In genomic region chr15:66016199-66016598, GRCh38 we compare ENCODE assay signal across 24 cellular contexts.
"Had no signal": no experiment of that assay in that cellular context is flagged by ENCODE, and none has a peak within 500 bp of the region (broad histone marks: within the 10 kb centered on the region; RNA-seq: fewer than 3 reads in every experiment).

No MANE protein-coding gene starts in this region.

- H3K27ac Mint-ChIP-seq: activated B cell treated with CpG ODN at 0.5 μM for 24 hours; activated CD4-positive, alpha-beta T cell treated with anti-CD3 and anti-CD28 coated beads for 36 hours; activated naive CD8-positive, alpha-beta T cell treated with anti-CD3 and anti-CD28 coated beads for 36 hours; endodermal cell; naive thymus-derived CD8-positive, alpha-beta T cell; stimulated activated naive CD8-positive, alpha-beta T cell treated with anti-CD3 and anti-CD28 coated beads, Interleukin-15, Interleukin-2, amounts not matched to agents 100 ng/mL and 50 ng/mL, for 24 hours; T-helper 17 cell had no signal

- H3K9me3 ChIP-seq: heart left ventricle, left ventricle myocardium inferior, neutrophil, ovary, psoas muscle, thyroid gland had no signal

- H3K36me3 ChIP-seq: heart left ventricle, left ventricle myocardium inferior, neutrophil, ovary, thyroid gland had no signal

- ATAC-seq: activated CD4-positive, alpha-beta T cell treated with anti-CD3 and anti-CD28 coated beads for 36 hours; heart left ventricle; naive thymus-derived CD8-positive, alpha-beta T cell; psoas muscle; right cardiac atrium; T-helper 17 cell had no signal

- H3K4me3 ChIP-seq: coronary artery, heart left ventricle, left ventricle myocardium inferior, ovary, psoas muscle, thyroid gland had no signal

- H3K27ac ChIP-seq: coronary artery, heart left ventricle, left ventricle myocardium inferior, neutrophil, ovary, psoas muscle, thyroid gland had no signal

- H3K27me3 ChIP-seq: ovary, thyroid gland had no signal

- DNase-seq: activated B cell treated with CpG ODN at 0.5 μM for 24 hours; activated CD4-positive, alpha-beta T cell treated with anti-CD3 and anti-CD28 coated beads for 36 hours; activated CD4-positive, alpha-beta T cell treated with anti-CD3 and anti-CD28 coated beads, Interleukin-2, amount 50 U/mL, for 4 hours; activated CD8-positive, alpha-beta memory T cell treated with anti-CD3 and anti-CD28 coated beads, Interleukin-2, amount 50 U/mL, for 48 hours; activated naive CD4-positive, alpha-beta T cell treated with Interleukin-2 at 50 U/mL for 16 hours; activated naive CD8-positive, alpha-beta T cell treated with anti-CD3 and anti-CD28 coated beads for 36 hours; activated T-cell treated with anti-CD3 and anti-CD28 coated beads, Interleukin-2, amount 50 U/mL, for 48 hours; cerebellar nuclear complex; endodermal cell; heart left ventricle; left ventricle myocardium inferior; naive thymus-derived CD8-positive, alpha-beta T cell; ovary; psoas muscle; right cardiac atrium; stimulated activated CD4-positive, alpha-beta T cell treated with anti-CD3 and anti-CD28 coated beads, Interleukin-4, amount 100 ng/mL, for 4 hours; substantia nigra; T-helper 17 cell; thyroid gland had no signal

- H3K9me3 Mint-ChIP-seq: activated naive CD8-positive, alpha-beta T cell treated with anti-CD3 and anti-CD28 coated beads for 36 hours; endodermal cell; stimulated activated naive CD8-positive, alpha-beta T cell treated with anti-CD3 and anti-CD28 coated beads, Interleukin-15, Interleukin-2, amounts not matched to agents 100 ng/mL and 50 ng/mL, for 24 hours had no signal

- H3K4me1 ChIP-seq: heart left ventricle, left ventricle myocardium inferior, psoas muscle, thyroid gland had no signal

- H3K36me3 Mint-ChIP-seq: activated naive CD8-positive, alpha-beta T cell treated with anti-CD3 and anti-CD28 coated beads for 36 hours had no signal

- H3K4me1 Mint-ChIP-seq: activated B cell treated with CpG ODN at 0.5 μM for 24 hours; activated CD4-positive, alpha-beta T cell treated with anti-CD3 and anti-CD28 coated beads for 36 hours; activated naive CD8-positive, alpha-beta T cell treated with anti-CD3 and anti-CD28 coated beads for 36 hours; naive thymus-derived CD8-positive, alpha-beta T cell; T-helper 17 cell had no signal

- FAIRE-seq: bronchial epithelial cell, islet of Langerhans had no signal

- H3K4me3 Mint-ChIP-seq: activated B cell treated with CpG ODN at 0.5 μM for 24 hours; activated CD4-positive, alpha-beta T cell treated with anti-CD3 and anti-CD28 coated beads for 36 hours; activated naive CD8-positive, alpha-beta T cell treated with anti-CD3 and anti-CD28 coated beads for 36 hours; endodermal cell; naive thymus-derived CD8-positive, alpha-beta T cell; stimulated activated naive CD8-positive, alpha-beta T cell treated with anti-CD3 and anti-CD28 coated beads, Interleukin-15, Interleukin-2, amounts not matched to agents 100 ng/mL and 50 ng/mL, for 24 hours; T-helper 17 cell had no signal
